Comparison of ENCODE assay signal across 18 cellular contexts in genomic region chr17:79829457-79829856, GRCh38. TPM values are rescaled to one million over a fixed set of nuclear protein-coding genes. Genes with fewer than 3 reads are reported as not detected.
DNase-seq lines count a peak whose midpoint lies in the region; ATAC-seq, FAIRE-seq and TF ChIP-seq lines count a peak whose summit lies in the region.
"Had no signal": no experiment of that assay in that cellular context is flagged by ENCODE, and none has a peak within 500 bp of the region (broad histone marks: within the 10 kb centered on the region; RNA-seq: fewer than 3 reads in every experiment).

No MANE protein-coding gene starts in this region.

- H3K23ac ChIP-seq in mesenchymal stem cell (ENCODE audit: low read length in 2 of 2), result no peak overlapping the region

- H3K9me3 ChIP-seq in A549 (no peaks in the 10 kb centered on the region), mesenchymal stem cell (ENCODE audit: control insufficient read depth, low read length) (no peaks in the 10 kb centered on the region), colonic mucosa (no peaks in the 10 kb centered on the region)
- H3K9me3 ChIP-seq: SJSA1 had no signal

- no peak overlapping the region for H2AK5ac ChIP-seq in mesenchymal stem cell (ENCODE audit: low read length, severe bottlenecking)

- FAIRE-seq in A549 (lab: Jason Lieb, UNC), result no peak
- FAIRE-seq: GM12891, GM18507 had no signal

- H3K4me3 ChIP-seq in A549, result no peak overlapping the region
- no peak overlapping the region for H3K4me3 ChIP-seq in LNCaP clone FGC (ENCODE audit: low read depth, low read length)
- H3K4me3 ChIP-seq in mesenchymal stem cell (ENCODE audit: insufficient read depth in 1 of 2, low read depth in 1 of 2, low read length in 2 of 2), result no peak overlapping the region
- no peak overlapping the region for H3K4me3 ChIP-seq in colonic mucosa
- H3K4me3 ChIP-seq: PC-9, SJSA1 had no signal

- H3K4ac ChIP-seq in mesenchymal stem cell (ENCODE audit: low read depth in 1 of 2, low read length in 2 of 2), result peak overlapping the region in 1 of 2 experiments; percentile 40

- peaks cover 9% of the 10 kb centered on the region for H3K79me1 ChIP-seq in mesenchymal stem cell (replicated peaks; ENCODE audit: low read length, poor library complexity, severe bottlenecking)

- intact Hi-C loops in posterior cingulate gyrus (cut with DNase I), result no loop called here
- intact Hi-C loops in colonic mucosa (cut with DNase I), result no loop called here

- H4K8ac ChIP-seq in mesenchymal stem cell (ENCODE audit: low read length), result no peak overlapping the region

- no peak overlapping the region for H2BK120ac ChIP-seq in mesenchymal stem cell (ENCODE audit: low read depth, low read length)

- DNase-seq in A549 (ENCODE audit: low read depth in 1 of 2, low spot score in 1 of 2) (no peak), LNCaP clone FGC (ENCODE audit: low read depth) (peak; percentile 87), mesenchymal stem cell (no peak), posterior cingulate gyrus (no peak), NCI-H1092 (lab: John Stamatoyannopoulos, UW) (no peak), colonic mucosa (no peak)
- DNase-seq: Calu3; CD4-positive, alpha-beta memory T cell; GOT3; NCI-H1417 treated with DMSO at 0.1 percent for 48 hours; NCI-H1930; NCI-H345; NCI-H526; PC-9 had no signal

- TF ChIP-seq RAD21 in A549 (conservative IDR thresholded peaks at IDR 0.05 in 1 of 2, IDR thresholded peaks at IDR 0.05 in 1 of 2), result no peak

- no peak for ATAC-seq in A549

- CTCF ChIA-PET in A549 (lab: Yijun Ruan, JAX), result interaction anchor here (0.6 to 35.2 kb wide), 3 partner anchors 11 to 719 kb away, joined by 3 to 1281 read pairs (median 44); partner anchors contain the start of genes CBX4 and CBX8

- TF ChIP-seq CTCF in 22Rv1 (IDR thresholded peaks at IDR 0.05) (no peak), A549 (IDR thresholded peaks at IDR 0.05) (no peak), LNCaP clone FGC (IDR thresholded peaks at IDR 0.05; ENCODE audit: control insufficient read depth, extremely low read depth, insufficient read depth) (no peak), colonic mucosa (IDR thresholded peaks at IDR 0.05) (no peak)

- H2BK15ac ChIP-seq in mesenchymal stem cell (ENCODE audit: low read depth, poor library complexity, severe bottlenecking), result no peak overlapping the region

- H3K18ac ChIP-seq in mesenchymal stem cell (ENCODE audit: low read depth in 1 of 2, low read length in 2 of 2), result peak overlapping the region; percentile 49 to 80

- no peak overlapping the region for H4K91ac ChIP-seq in mesenchymal stem cell (ENCODE audit: low read length)

- H3K4me1 ChIP-seq in A549, result peaks cover 57% of the 10 kb centered on the region
- H3K4me1 ChIP-seq in mesenchymal stem cell (ENCODE audit: control insufficient read depth, insufficient read depth, low read depth, low read length), result peaks cover 30% of the 10 kb centered on the region
- peaks cover 13% of the 10 kb centered on the region for H3K4me1 ChIP-seq in colonic mucosa

- POLR2A ChIA-PET in A549 (lab: Yijun Ruan, JAX), result interaction anchor here (1.6 kb wide), 1 partner anchor 10 kb away, joined by 9 read pairs; the partner anchor contains the start of gene CBX4

- no peak for TF ChIP-seq POLR2A in A549 (IDR thresholded peaks at IDR 0.05; ENCODE audit: low read length)

- H2BK5ac ChIP-seq in mesenchymal stem cell (ENCODE audit: low read depth, low read length, poor library complexity, severe bottlenecking), result no peak overlapping the region

- H3K27me3 ChIP-seq in mesenchymal stem cell (ENCODE audit: control insufficient read depth in 1 of 2, insufficient read depth in 1 of 2, low read length in 2 of 2), result peaks cover 0 to 49% of the 10 kb centered on the region in 2 experiments
- H3K27me3 ChIP-seq in colonic mucosa, result no peaks in the 10 kb centered on the region
- H3K27me3 ChIP-seq: SJSA1 had no signal

- H3K14ac ChIP-seq in mesenchymal stem cell (ENCODE audit: low read length in 2 of 2), result no peak overlapping the region

- H3K27ac ChIP-seq in 22Rv1 (peak overlapping the region; percentile 93), A549 (peak overlapping the region; percentile 36 to 81; a peak in 2 of 6 replicates), mesenchymal stem cell (ENCODE audit: low read length, poor library complexity, severe bottlenecking) (no peak overlapping the region), colonic mucosa (no peak overlapping the region)
- H3K27ac ChIP-seq: PC-9, SJSA1 had no signal

- H3K9ac ChIP-seq in mesenchymal stem cell (ENCODE audit: low read length) (no peak overlapping the region), colonic mucosa (ENCODE audit: low read depth in 2 of 2, low read length in 2 of 2) (peak overlapping the region in 1 of 2 donors; percentile 31)

- H2BK12ac ChIP-seq in mesenchymal stem cell (ENCODE audit: low read length in 2 of 2), result peak overlapping the region in 1 of 2 experiments; percentile 51

- no peak overlapping the region for H2AFZ ChIP-seq in mesenchymal stem cell (ENCODE audit: low read depth, low read length)
- H2AFZ ChIP-seq: PC-9 had no signal

- peaks cover 8 to 11% of the 10 kb centered on the region in 2 experiments for H3K36me3 ChIP-seq in mesenchymal stem cell (ENCODE audit: control insufficient read depth in 1 of 2, insufficient read depth in 2 of 2, low read depth in 1 of 2, low read length in 2 of 2)
- no peaks in the 10 kb centered on the region for H3K36me3 ChIP-seq in colonic mucosa

- H3K4me2 ChIP-seq in A549 (peak overlapping the region; percentile 35), mesenchymal stem cell (ENCODE audit: low read length, poor library complexity, severe bottlenecking) (no peak overlapping the region)
- H3K4me2 ChIP-seq: PC-9 had no signal

- TF ChIP-seq EP300 in A549 (IDR thresholded peaks at IDR 0.05), result no peak

- 48% methylated on average over 2 of the region's 2 CpGs for WGBS in A549 (ENCODE audit: missing lambda C conversion rate)
- 80% methylated on average over 1 of the region's 2 CpGs for WGBS in mesenchymal stem cell

TF ChIP-seq in A549, 52 proteins besides CTCF, POLR2A, EP300 and RAD21 (continues in another document):
- no peak for TF ChIP-seq MYC (IDR thresholded peaks at IDR 0.05; ENCODE audit: borderline replicate concordance, low read length)
- TF ChIP-seq TP53 (CRISPR knock-in tag; IDR thresholded peaks at IDR 0.05), result no peak
- TF ChIP-seq KDM1A (IDR thresholded peaks at IDR 0.05; ENCODE audit: low read depth), result no peak
- no peak for TF ChIP-seq HOXB5 (CRISPR knock-in tag; IDR thresholded peaks at IDR 0.05)
- no peak for TF ChIP-seq USF2 (IDR thresholded peaks at IDR 0.05)
- TF ChIP-seq RNF2 (IDR thresholded peaks at IDR 0.05; ENCODE audit: borderline replicate concordance, low read depth), result no peak
- TF ChIP-seq CHD4 (IDR thresholded peaks at IDR 0.05; ENCODE audit: borderline replicate concordance), result no peak
- TF ChIP-seq EHF (CRISPR knock-in tag; IDR thresholded peaks at IDR 0.05), result no peak
- no peak for TF ChIP-seq BHLHE40 (IDR thresholded peaks at IDR 0.05; ENCODE audit: low read depth, low read length)
- TF ChIP-seq E2F6 (IDR thresholded peaks at IDR 0.05; ENCODE audit: borderline replicate concordance, low read depth), result no peak
- no peak for TF ChIP-seq MAFK (IDR thresholded peaks at IDR 0.05; ENCODE audit: partially characterized antibody)

RNA-seq across cellular contexts. Expression of gene CBX4, which starts 9.8 kb away (rescaled TPM):
- polyA plus RNA-seq in A549 (2011; rRNA removed) (21.9 and 34.1 TPM in 2 replicates), A549 (2017; fragmentation: RNase III; extraction: RNeasy Plus Mini Kit Qiagen cat#74134 plus additional on column Dnase treatment) (25.9 to 31.9 TPM (median 31.0 TPM) in 3 replicates)
- polyA plus RNA-seq in A549 (2012; cell fraction: cytosol; rRNA removed), result 31.9 and 46.3 TPM in 2 replicates
- 48.9 and 61.8 TPM in 2 replicates for polyA plus RNA-seq in A549 (2012; cell fraction: nucleus; rRNA removed)
- polyA minus RNA-seq in A549 (2011; rRNA and poly(A)+ RNA removed), result 20.6 and 27.0 TPM in 2 replicates
- 21.6 TPM for polyA plus RNA-seq in mesenchymal stem cell (2013, experiment 1 of 2)
- 21.8 TPM for polyA plus RNA-seq in mesenchymal stem cell (2013, experiment 2 of 2)
- total RNA-seq in colonic mucosa, result 10 to 100 TPM; 10.6 to 18.1 TPM

RNA-seq across cellular contexts. Expression of gene CBX8, which starts 32.6 kb away (rescaled TPM):
- polyA plus RNA-seq in A549 (2011; rRNA removed) (1.5 and 2.8 TPM in 2 replicates), A549 (2017; fragmentation: RNase III; extraction: RNeasy Plus Mini Kit Qiagen cat#74134 plus additional on column Dnase treatment) (11.0 to 13.1 TPM (median 11.9 TPM) in 3 replicates)
- polyA plus RNA-seq in A549 (2012; cell fraction: cytosol; rRNA removed), result 3.5 and 3.8 TPM in 2 replicates
- 4.8 and 7.2 TPM in 2 replicates for polyA plus RNA-seq in A549 (2012; cell fraction: nucleus; rRNA removed)
- 2.5 and 2.8 TPM in 2 replicates for polyA minus RNA-seq in A549 (2011; rRNA and poly(A)+ RNA removed)
- polyA plus RNA-seq in mesenchymal stem cell (2013, experiment 1 of 2), result 2.9 TPM
- polyA plus RNA-seq in mesenchymal stem cell (2013, experiment 2 of 2), result 2.8 TPM
- total RNA-seq in colonic mucosa, result 1 to 10 TPM; 5.0 to 8.1 TPM

RNA-seq across cellular contexts. Expression of gene CBX2, which starts 51.5 kb away (rescaled TPM):
- 7.4 and 8.2 TPM in 2 replicates for polyA plus RNA-seq in A549 (2011; rRNA removed)
- polyA plus RNA-seq in A549 (2012; cell fraction: cytosol; rRNA removed), result 14.4 and 18.3 TPM in 2 replicates
- 29.6 and 34.9 TPM in 2 replicates for polyA plus RNA-seq in A549 (2012; cell fraction: nucleus; rRNA removed)
- 13.6 to 16.4 TPM (median 14.9 TPM) in 3 replicates for polyA plus RNA-seq in A549 (2017; fragmentation: RNase III; extraction: RNeasy Plus Mini Kit Qiagen cat#74134 plus additional on column Dnase treatment)
- 11.6 and 13.7 TPM in 2 replicates for polyA minus RNA-seq in A549 (2011; rRNA and poly(A)+ RNA removed)
- 2.2 TPM for polyA plus RNA-seq in mesenchymal stem cell (2013, experiment 1 of 2)
- polyA plus RNA-seq in mesenchymal stem cell (2013, experiment 2 of 2), result 1.9 TPM
- 1 to 10 TPM; 2.1 to 4.0 TPM for total RNA-seq in colonic mucosa
- polyA plus RNA-seq: CD4-positive, alpha-beta memory T cell had no signal

Comparison
In these comparisons a context has a peak if more than half of its experiments do, and no peak if none do; other contexts are left out.
1. H3K27ac ChIP-seq: peak in 22Rv1 (single experiment) and A549 (2 of 2); none in mesenchymal stem cell (single experiment) and colonic mucosa (single experiment).